In the genomic region with DNA sequence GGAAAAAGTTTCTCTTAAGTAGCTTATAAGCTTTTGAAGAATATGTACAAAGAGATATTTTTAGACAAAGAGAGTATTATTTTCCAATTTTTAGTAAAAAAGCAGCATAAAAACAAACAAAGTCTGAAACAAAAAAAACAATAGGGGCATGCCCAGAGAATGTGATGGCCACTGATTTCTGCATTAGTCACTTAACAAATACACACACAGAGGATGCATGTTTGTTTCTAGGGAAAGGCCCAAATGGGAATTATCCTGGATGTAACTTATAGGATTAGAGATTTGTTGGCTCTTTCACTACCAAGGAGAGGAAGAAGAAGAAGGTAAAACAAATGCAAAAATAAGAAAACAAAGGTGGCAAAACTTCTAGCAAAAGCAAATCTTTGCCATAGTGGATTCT, we compare ENCODE assay signal across 22 cellular contexts.
"Had no signal": no experiment of that assay in that cellular context is flagged by ENCODE, and none has a peak within 500 bp of the region (broad histone marks: within the 10 kb centered on the region; RNA-seq: fewer than 3 reads in every experiment).

No MANE protein-coding gene starts in this region.

- H3K36me3 Mint-ChIP-seq: mesothelial cell of epicardium; stimulated activated memory B cell treated with anti-CD40 and anti-IgM and Interleukin-4, amounts not matched to agents 10 μg/mL and 1 μg/mL and 100 μg/mL, for 72 hours had no signal

- H3K9me3 Mint-ChIP-seq: nephron; stimulated activated naive CD8-positive, alpha-beta T cell treated with anti-CD3 and anti-CD28 coated beads, Interleukin-15, Interleukin-2, amounts not matched to agents 100 ng/mL and 50 ng/mL, for 24 hours had no signal

- H3K4me3 ChIP-seq: gastroesophageal sphincter, pancreas, right lobe of liver, spleen, testis, tibial nerve, upper lobe of right lung, vagina had no signal

- FAIRE-seq: pancreas had no signal

- H3K27ac ChIP-seq: gastroesophageal sphincter, pancreas, right lobe of liver, spleen, testis, tibial nerve, upper lobe of right lung, vagina had no signal

- ATAC-seq: effector memory CD8-positive, alpha-beta T cell; gastroesophageal sphincter; left lobe of liver; pancreas; right lobe of liver; stimulated activated memory B cell treated with anti-CD40 and anti-IgM and Interleukin-4, amounts not matched to agents 10 μg/mL and 1 μg/mL and 100 μg/mL, for 72 hours; upper lobe of right lung had no signal

- H3K27me3 ChIP-seq: pancreas, right lobe of liver, testis, tibial nerve, upper lobe of right lung, vagina had no signal

- H3K4me3 Mint-ChIP-seq: effector memory CD8-positive, alpha-beta T cell; mesothelial cell of epicardium; nephron; stimulated activated memory B cell treated with anti-CD40 and anti-IgM and Interleukin-4, amounts not matched to agents 10 μg/mL and 1 μg/mL and 100 μg/mL, for 72 hours; stimulated activated naive CD8-positive, alpha-beta T cell treated with anti-CD3 and anti-CD28 coated beads, Interleukin-15, Interleukin-2, amounts not matched to agents 100 ng/mL and 50 ng/mL, for 24 hours had no signal

- H3K4me1 Mint-ChIP-seq: nephron; stimulated activated memory B cell treated with anti-CD40 and anti-IgM and Interleukin-4, amounts not matched to agents 10 μg/mL and 1 μg/mL and 100 μg/mL, for 72 hours had no signal

- H3K4me1 ChIP-seq: gastroesophageal sphincter, pancreas, right lobe of liver, spleen, testis, tibial nerve, upper lobe of right lung, vagina had no signal

- DNase-seq: effector memory CD8-positive, alpha-beta T cell; erythroblast; glutamatergic neuron; islet precursor cell; occipital lobe; pancreas; right lobe of liver; spleen; stimulated activated CD4-positive, alpha-beta T cell treated with anti-CD3 and anti-CD28 coated beads, Interleukin-15, amount 100 ng/mL, for 24 hours; stimulated activated CD4-positive, alpha-beta T cell treated with anti-CD3 and anti-CD28 coated beads, Interleukin-1b, Interleukin-23, amount 100 ng/mL, for 48 hours; stimulated activated CD4-positive, alpha-beta T cell treated with anti-CD3 and anti-CD28 coated beads, Interleukin-4, amount 100 ng/mL, for 24 hours; testis; upper lobe of right lung had no signal

- H3K27ac Mint-ChIP-seq: effector memory CD8-positive, alpha-beta T cell; mesothelial cell of epicardium; nephron; progenitor cell of endocrine pancreas; stimulated activated memory B cell treated with anti-CD40 and anti-IgM and Interleukin-4, amounts not matched to agents 10 μg/mL and 1 μg/mL and 100 μg/mL, for 72 hours; stimulated activated naive CD8-positive, alpha-beta T cell treated with anti-CD3 and anti-CD28 coated beads, Interleukin-15, Interleukin-2, amounts not matched to agents 100 ng/mL and 50 ng/mL, for 24 hours had no signal

- H3K9me3 ChIP-seq: gastroesophageal sphincter, pancreas, right lobe of liver, spleen, testis, tibial nerve, upper lobe of right lung, vagina had no signal

- H3K36me3 ChIP-seq: gastroesophageal sphincter, pancreas, right lobe of liver, spleen, tibial nerve, upper lobe of right lung, vagina had no signal
